Comparison of ENCODE assay signal across 8 cellular contexts in the genomic region with DNA sequence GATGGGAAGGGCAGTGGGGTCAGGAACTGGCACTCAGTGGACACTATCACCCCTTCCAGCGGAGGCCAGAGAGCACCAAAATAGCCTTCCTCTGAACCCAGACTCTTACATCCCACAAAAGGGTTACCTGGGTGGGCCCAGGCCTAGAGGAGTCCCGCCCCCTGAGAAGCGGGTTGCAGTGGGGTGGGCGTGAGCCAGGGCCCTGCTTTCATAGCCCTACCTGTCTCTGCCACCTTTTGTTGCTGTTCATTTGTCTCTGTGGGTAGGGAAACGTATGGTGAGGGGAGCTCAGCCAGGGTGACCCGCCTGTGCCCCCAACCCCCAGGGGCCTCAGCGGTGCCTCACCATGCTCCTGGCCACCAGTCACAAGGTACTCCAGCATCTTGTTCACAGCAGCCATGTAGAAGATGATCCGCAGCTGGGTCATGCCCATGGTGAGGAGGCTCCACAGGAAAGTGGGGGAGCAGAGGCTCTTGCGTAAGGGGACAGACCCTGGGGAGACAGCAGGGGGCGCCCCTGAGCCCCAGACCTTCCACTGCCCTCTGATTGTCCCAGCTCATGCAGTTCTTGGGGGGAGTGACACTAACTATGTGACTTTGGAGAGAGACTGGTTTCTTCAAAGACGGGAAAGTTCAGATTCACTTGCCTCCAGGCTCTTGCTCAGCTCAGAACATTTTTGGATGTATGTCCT. TPM values are rescaled to one million over a fixed set of nuclear protein-coding genes. Genes with fewer than 3 reads are reported as not detected.
DNase-seq lines count a peak whose midpoint lies in the region; ATAC-seq and TF ChIP-seq lines count a peak whose summit lies in the region.

No MANE protein-coding gene starts in this region.

- peak; percentile 43 to 58 (median 51) for TF ChIP-seq CTCF in transverse colon (IDR thresholded peaks at IDR 0.05)

- H3K4me3 ChIP-seq in adipocyte (ENCODE audit: low read length) (no peak overlapping the region), transverse colon (no peak overlapping the region)

- no peak overlapping the region for H3K9ac ChIP-seq in adipocyte (ENCODE audit: low read length)

- in situ Hi-C loops in transverse colon (cut with MboI; ENCODE audit: low pct_ligation_motif_present in 1 of 4, low pct_unique_long_range_greater_than_20kb in 1 of 4, low sequenced_read_pairs in 3 of 4) = loop anchor here in 3 of 4 donors (5.0 to 25.0 kb wide), 2 partner anchors 36 to 154 kb away; a partner anchor contains a TSS

- H3K27ac ChIP-seq in transverse colon = no peak overlapping the region

- H3K4me1 ChIP-seq in adipocyte (ENCODE audit: control insufficient read depth, insufficient read depth, low read length) (peaks cover 7% of the 10 kb centered on the region), transverse colon (no peaks in the 10 kb centered on the region)

- WGBS in transverse colon (ENCODE audit: low coverage in 1 of 2), 2 donors = 86% methylated on average over 8 of the region's 11 CpGs; no CpG with 5 or more reads in 1 of the 2 donors

- H3K27me3 ChIP-seq in adipocyte (replicated peaks; ENCODE audit: control insufficient read depth, insufficient read depth, low read length) = no peaks in the 10 kb centered on the region
- H3K27me3 ChIP-seq in transverse colon = no peaks in the 10 kb centered on the region

- TF ChIP-seq EP300 in transverse colon (IDR thresholded peaks at IDR 0.05; ENCODE audit: low read depth) = no peak

- H3K36me3 ChIP-seq in adipocyte (ENCODE audit: control insufficient read depth, insufficient read depth, low read length, severe bottlenecking) = no peaks in the 10 kb centered on the region
- H3K36me3 ChIP-seq in transverse colon = no peaks in the 10 kb centered on the region

- DNase-seq in activated gamma-delta T cell treated with Interleukin-2 at 50 U/mL for 16 hours (peak; percentile 34), activated gamma-delta T cell (lab: John Stamatoyannopoulos, UW) (no peak), RKO (ENCODE audit: low spot score) (peak; percentile 37), adipocyte (ENCODE audit: low read depth) (peak; percentile 33), left colon (peak in 1 of 2 donors; percentile 48), transverse colon (peak; percentile 46), superior temporal gyrus (ENCODE audit: extremely low spot score) (no peak), GOT3 (lab: John Stamatoyannopoulos, UW) (no peak)

- TF ChIP-seq POLR2A in transverse colon (IDR thresholded peaks at IDR 0.05) = no peak

- intact Hi-C loops in left colon (cut with DNase I, micrococcal nuclease) (loop anchor here in 1 of 2 donors (5.0 kb wide), 1 partner anchor 36 kb away; no protein-coding TSS in a partner anchor), transverse colon (cut with DNase I; ENCODE audit: low total_unique reads) (loop anchor here (2.0 kb wide), 1 partner anchor 31 kb away; no protein-coding TSS in a partner anchor)

- H3K9me3 ChIP-seq in adipocyte (ENCODE audit: control insufficient read depth, low read length) = no peaks in the 10 kb centered on the region
- H3K9me3 ChIP-seq in transverse colon = no peaks in the 10 kb centered on the region

- peak; percentile 70 for ATAC-seq in left colon

RNA-seq across cellular contexts. Expression of a gene that starts 24.0 kb away (rescaled TPM):
- total RNA-seq in left colon = 1 to 10 TPM; 7.1 to 9.6 TPM
- 10 to 100 TPM in 3 of 4 donors, 1 to 10 TPM in 1; 7.5 to 30.4 (median 15.2) TPM for total RNA-seq in transverse colon

RNA-seq across cellular contexts. Expression of a gene that starts 31.2 kb away (rescaled TPM):
- total RNA-seq in left colon = under 1 TPM; 0.67 to 0.98 TPM
- under 1 TPM in 1 of 4 donors, not detected in 3; 0.48 TPM for total RNA-seq in transverse colon

RNA-seq across cellular contexts. Expression of a gene that starts 39.0 kb away (rescaled TPM):
- 10 to 100 TPM; 28.6 to 47.4 TPM for total RNA-seq in left colon
- 10 to 100 TPM in 2 of 4 donors, 1 to 10 TPM in 1, not detected in 1; 1.6 to 36.8 (median 34.0) TPM for total RNA-seq in transverse colon

RNA-seq across cellular contexts. Expression of a gene that starts 45.9 kb away (rescaled TPM):
- total RNA-seq in left colon = not detected
- total RNA-seq in transverse colon = not detected

Comparison
In these comparisons a context has a peak if more than half of its experiments do, and no peak if none do; other contexts are left out.
1. DNase-seq: peak in activated gamma-delta T cell treated with Interleukin-2 at 50 U/mL for 16 hours (single experiment), RKO (single experiment), adipocyte (single experiment) and transverse colon (single experiment); none in activated gamma-delta T cell (single experiment), superior temporal gyrus (single experiment) and GOT3 (single experiment).